Comparison of ENCODE assay signal across 9 cellular contexts in genomic region chr5:2739360-2740050, GRCh38. TPM values are rescaled to one million over a fixed set of nuclear protein-coding genes. Genes with fewer than 3 reads are reported as not detected.
A peak's percentile ranks its signal among the peaks of the same experiment; 100 is the strongest.
DNase-seq lines count a peak whose midpoint lies in the region; ATAC-seq and TF ChIP-seq lines count a peak whose summit lies in the region.
"Had no signal": no experiment of that assay in that cellular context is flagged by ENCODE, and none has a peak within 500 bp of the region (broad histone marks: within the 10 kb centered on the region; RNA-seq: fewer than 3 reads in every experiment).

No MANE protein-coding gene starts in this region.

- H3K4me1 ChIP-seq in ACC112 (ENCODE audit: control insufficient read depth, insufficient read depth, low read length, unreplicated experiment) (no peaks in the 10 kb centered on the region), NT2/D1 (ENCODE audit: insufficient read depth, insufficient read length) (no peaks in the 10 kb centered on the region), BE2C (no peaks in the 10 kb centered on the region)

- H3K36me3 ChIP-seq in ACC112 (ENCODE audit: insufficient read depth, low read length) (no peaks in the 10 kb centered on the region), NT2/D1 (ENCODE audit: insufficient read depth, insufficient read length, low read length) (peaks cover 16% of the 10 kb centered on the region), BE2C (no peaks in the 10 kb centered on the region)

- H2AFZ ChIP-seq in ACC112 (ENCODE audit: low read length, unreplicated experiment): no peak overlapping the region

- no peak overlapping the region for H3K27ac Mint-ChIP-seq in nephron progenitor cell
- H3K27ac Mint-ChIP-seq: CD8-positive, alpha-beta memory T cell had no signal

- H3K4me3 Mint-ChIP-seq in nephron progenitor cell: peak overlapping the region; percentile 77
- H3K4me3 Mint-ChIP-seq: CD8-positive, alpha-beta memory T cell had no signal

- H3K9me3 ChIP-seq in NT2/D1 (ENCODE audit: insufficient read depth, low read length): no peaks in the 10 kb centered on the region; the same call in 1 of the 2 replicates
- H3K9me3 ChIP-seq in BE2C: no peaks in the 10 kb centered on the region

- no peak overlapping the region for H3K27ac ChIP-seq in ACC112 (ENCODE audit: low read depth, low read length)

- H3K27me3 ChIP-seq in ACC112 (ENCODE audit: insufficient read depth, low read length) (peaks cover 70% of the 10 kb centered on the region), NT2/D1 (ENCODE audit: insufficient read depth, insufficient read length) (peaks cover 4% of the 10 kb centered on the region), BE2C (peaks cover 18% of the 10 kb centered on the region)

- no peaks in the 10 kb centered on the region for H3K9me3 Mint-ChIP-seq in nephron progenitor cell

- DNase-seq in NT2/D1 (ENCODE audit: low read depth, low spot score) (no peak), fibroblast of the aortic adventitia (ENCODE audit: low read depth) (peak; percentile 9), nephron progenitor cell (peak; percentile 62), BE2C (no peak), HK-2 (ENCODE audit: unreplicated experiment) (no peak)
- no peak for DNase-seq in stimulated activated CD4-positive, alpha-beta T cell treated with anti-CD3 and anti-CD28 coated beads, Interleukin-2, amount 100 ng/mL, for 24 hours
- DNase-seq: CD8-positive, alpha-beta memory T cell had no signal

- peak overlapping the region; percentile 74 for H3K9ac ChIP-seq in NT2/D1 (ENCODE audit: insufficient read length, low read depth)

- H3K27me3 Mint-ChIP-seq in nephron progenitor cell (ENCODE audit: low read depth, poor library complexity): peaks cover 98% of the 10 kb centered on the region

- ATAC-seq in GM19397 (IDR thresholded peaks at IDR 0.05; ENCODE audit: unreplicated experiment): no peak

- H3K4me1 Mint-ChIP-seq in nephron progenitor cell: peaks cover 26% of the 10 kb centered on the region
- H3K4me1 Mint-ChIP-seq: CD8-positive, alpha-beta memory T cell had no signal

- no peaks in the 10 kb centered on the region for H3K79me2 ChIP-seq in ACC112 (ENCODE audit: control insufficient read depth, insufficient read depth, low read length, unreplicated experiment)

- no peak for TF ChIP-seq CTCF in fibroblast of the aortic adventitia (IDR thresholded peaks at IDR 0.05; ENCODE audit: insufficient read depth, low read length)
- TF ChIP-seq CTCF in nephron progenitor cell (IDR thresholded peaks at IDR 0.05): no peak
- no peak for TF ChIP-seq CTCF in BE2C (IDR thresholded peaks at IDR 0.05; ENCODE audit: low read depth, low read length)

- no peaks in the 10 kb centered on the region for H3K36me3 Mint-ChIP-seq in nephron progenitor cell (ENCODE audit: low read depth)
- H3K36me3 Mint-ChIP-seq: CD8-positive, alpha-beta memory T cell had no signal

- peak overlapping the region; percentile 51 for H3K4me3 ChIP-seq in ACC112 (ENCODE audit: low read depth, low read length)
- peak overlapping the region; percentile 50 for H3K4me3 ChIP-seq in NT2/D1 (ENCODE audit: insufficient read length, low read depth)
- peak overlapping the region; percentile 61 for H3K4me3 ChIP-seq in fibroblast of the aortic adventitia (ENCODE audit: low read depth, low read length)
- no peak overlapping the region for H3K4me3 ChIP-seq in BE2C (ENCODE audit: low read depth, low read length)

RNA-seq across cellular contexts. Expression of gene IRX2, which starts 12.0 kb away (rescaled TPM):
- 0.90 and 3.2 TPM in 2 replicates for total RNA-seq in fibroblast of the aortic adventitia (ENCODE audit: low replicate concordance)
- not detected for polyA plus RNA-seq in BE2C (2012; ENCODE audit: insufficient read depth, insufficient read length, low read depth)
- total RNA-seq: CD8-positive, alpha-beta memory T cell had no signal
- polyA plus RNA-seq: CD8-positive, alpha-beta memory T cell had no signal

Comparison
In these comparisons a context has a peak if more than half of its experiments do, and no peak if none do; other contexts are left out.
1. DNase-seq: peak in fibroblast of the aortic adventitia (single experiment) and nephron progenitor cell (single experiment); none in NT2/D1 (single experiment), BE2C (single experiment), HK-2 (single experiment) and stimulated activated CD4-positive, alpha-beta T cell treated with anti-CD3 and anti-CD28 coated beads, Interleukin-2, amount 100 ng/mL, for 24 hours (0 of 2).